ENCODE assay signal across 8 cellular contexts in genomic region chr5:102754499-102755424, GRCh38. TPM values are rescaled to one million over a fixed set of nuclear protein-coding genes. Genes with fewer than 3 reads are reported as not detected.
DNase-seq lines count a peak whose midpoint lies in the region; ATAC-seq and TF ChIP-seq lines count a peak whose summit lies in the region.

PAM (plus strand) TSS chr5:102755305; CDS start chr5:102866196, 110,891 bp downstream.

- H3K79me2 ChIP-seq in osteoblast (ENCODE audit: insufficient read depth, low read length), result peaks cover 29% of the 10 kb centered on the region

- H3K27ac Mint-ChIP-seq in activated naive CD4-positive, alpha-beta T cell treated with anti-CD3 and anti-CD28 coated beads for 36 hours, result peak within 1 kb of the TSS; percentile 93

- in situ Hi-C loops in KBM-7 (cut with MboI; ENCODE audit: low pct_unique_long_range_greater_than_20kb, low sequenced_read_pairs), result no loop called here

- H3K27me3 Mint-ChIP-seq in activated naive CD4-positive, alpha-beta T cell treated with anti-CD3 and anti-CD28 coated beads for 36 hours (ENCODE audit: low read depth), result peaks cover 19% of the 10 kb centered on the region

- H4K20me1 ChIP-seq in osteoblast (ENCODE audit: insufficient read depth, low read length), result peaks cover 5% of the 10 kb centered on the region

- TF ChIP-seq CTCF in osteoblast (IDR thresholded peaks at IDR 0.05; ENCODE audit: extremely low read depth, low read depth, low read length), result no peak
- TF ChIP-seq CTCF in tibial artery (IDR thresholded peaks at IDR 0.05), result no peak

- H3K4me3 ChIP-seq in SK-N-MC, result peak within 1 kb of the TSS; percentile 80
- H3K4me3 ChIP-seq in osteoblast (ENCODE audit: insufficient read depth, low read length), result peak within 1 kb of the TSS; percentile 94
- H3K4me3 ChIP-seq in tibial artery, result peak within 1 kb of the TSS; percentile 95 to 96

- peak within 1 kb of the TSS; percentile 77 for H3K9ac ChIP-seq in SK-N-MC (ENCODE audit: insufficient read length)

- H3K36me3 Mint-ChIP-seq in activated naive CD4-positive, alpha-beta T cell treated with anti-CD3 and anti-CD28 coated beads for 36 hours (ENCODE audit: low read depth), result peaks cover 7% of the 10 kb centered on the region

- peaks cover 13% of the 10 kb centered on the region for H3K4me1 ChIP-seq in osteoblast (ENCODE audit: insufficient read depth, low read length)
- peaks cover 0 to 43% (median 29%) of the 10 kb centered on the region in 4 donors for H3K4me1 ChIP-seq in tibial artery

- CTCF ChIA-PET in activated naive CD4-positive, alpha-beta T cell treated with anti-CD3 and anti-CD28 coated beads for 36 hours (lab: Charles Lee), result interaction anchor here (1.0 to 1.1 kb wide), 2 partner anchors 11 to 25 kb away, joined by 3 to 5 read pairs; no protein-coding TSS in a partner anchor

- H3K27ac ChIP-seq in SK-N-MC (no peak within 1 kb of the TSS), osteoblast (ENCODE audit: low read depth, low read length) (peak within 1 kb of the TSS; percentile 89), tibial artery (peak within 1 kb of the TSS; percentile 96 to 97)

- peak; percentile 84 for ATAC-seq in GM21737 (IDR thresholded peaks at IDR 0.05; ENCODE audit: unreplicated experiment)

- peak; percentile 87 for DNase-seq in ELR (ENCODE audit: low read depth)
- peak; percentile 87 for DNase-seq in KBM-7
- DNase-seq in SK-N-MC (ENCODE audit: low read depth, low spot score), result no peak
- peak; percentile 78 for DNase-seq in activated naive CD4-positive, alpha-beta T cell treated with anti-CD3 and anti-CD28 coated beads for 36 hours
- DNase-seq in germinal center (ENCODE audit: low spot score), result peak; percentile 76
- DNase-seq in osteoblast (ENCODE audit: insufficient read length, low spot score, missing footprints), result peak; percentile 97
- peak; percentile 74 to 90 for DNase-seq in tibial artery

- no peaks in the 10 kb centered on the region for H3K9me3 ChIP-seq in SK-N-MC (ENCODE audit: low read depth, low read length)
- no peaks in the 10 kb centered on the region for H3K9me3 ChIP-seq in osteoblast (ENCODE audit: low read depth, low read length)
- H3K9me3 ChIP-seq in tibial artery, result no peaks in the 10 kb centered on the region

- no peaks in the 10 kb centered on the region for H3K9me3 Mint-ChIP-seq in activated naive CD4-positive, alpha-beta T cell treated with anti-CD3 and anti-CD28 coated beads for 36 hours

- H3K4me3 Mint-ChIP-seq in activated naive CD4-positive, alpha-beta T cell treated with anti-CD3 and anti-CD28 coated beads for 36 hours, result peak within 1 kb of the TSS; percentile 93

- H2AFZ ChIP-seq in osteoblast (ENCODE audit: low read length), result peak within 1 kb of the TSS; percentile 94

- H3K4me1 Mint-ChIP-seq in activated naive CD4-positive, alpha-beta T cell treated with anti-CD3 and anti-CD28 coated beads for 36 hours (ENCODE audit: low read depth), result peaks cover 47% of the 10 kb centered on the region

- H3K27me3 ChIP-seq in osteoblast (ENCODE audit: insufficient read depth, low read length), result no peaks in the 10 kb centered on the region
- H3K27me3 ChIP-seq in tibial artery, result no peaks in the 10 kb centered on the region

- H3K4me2 ChIP-seq in osteoblast (ENCODE audit: insufficient read depth, low read length), result peak within 1 kb of the TSS; percentile 95

- intact Hi-C loops in activated naive CD4-positive, alpha-beta T cell treated with anti-CD3 and anti-CD28 coated beads for 36 hours (cut with micrococcal nuclease), result loop anchor here (1.0 kb wide), 1 partner anchor 8 kb away; no protein-coding TSS in a partner anchor
- intact Hi-C loops in tibial artery (cut with DNase I; ENCODE audit: low total_unique reads), result no loop called here

- H3K36me3 ChIP-seq in SK-N-MC (ENCODE audit: insufficient read depth, low read length) (no peaks in the 10 kb centered on the region), osteoblast (ENCODE audit: insufficient read depth, low read length) (no peaks in the 10 kb centered on the region), tibial artery (no peaks in the 10 kb centered on the region)

RNA-seq across cellular contexts. Expression of gene PAM, which starts in this region (rescaled TPM):
- 10 to 100 TPM; 31.2 to 37.6 TPM for total RNA-seq in activated naive CD4-positive, alpha-beta T cell treated with anti-CD3 and anti-CD28 coated beads for 36 hours
- total RNA-seq in osteoblast, result 248 and 254 TPM in 2 replicates
